10 cellular contexts compared by ENCODE assay signal in genomic region chr6:40629463-40629862, GRCh38. TPM values are rescaled to one million over a fixed set of nuclear protein-coding genes. Genes with fewer than 3 reads are reported as not detected.
"Had no signal": no experiment of that assay in that cellular context is flagged by ENCODE, and none has a peak within 500 bp of the region (broad histone marks: within the 10 kb centered on the region; RNA-seq: fewer than 3 reads in every experiment).

No MANE protein-coding gene starts in this region.

- H3K4me2 ChIP-seq: GM23338 had no signal

- H3K27ac ChIP-seq: HL-60 had no signal

- DNase-seq: H7, HFFc6, KG1 had no signal

- ATAC-seq: GM23338, HCT116 had no signal

- H3K9me3 ChIP-seq: HAP-1 had no signal

- H3K4me3 ChIP-seq: GM23338, HAP-1 had no signal

- H2AFZ ChIP-seq: GM23338 had no signal

- H3K27ac Mint-ChIP-seq: GM23338, HFFc6, IgD-negative memory B cell had no signal

- H3K4me1 Mint-ChIP-seq: GM23338 had no signal

- H3K36me3 ChIP-seq: HAP-1 had no signal

- H3K36me3 Mint-ChIP-seq: IgD-negative memory B cell had no signal

- H3K4me3 Mint-ChIP-seq: GM23338, HFFc6, IgD-negative memory B cell had no signal

- H3K4me1 ChIP-seq: HAP-1 had no signal

RNA-seq across cellular contexts. Expression of gene LRFN2, which starts 42.3 kb away (rescaled TPM):
- total RNA-seq: H4, HFFc6, HT-29 had no signal
- polyA plus RNA-seq: IgD-negative memory B cell had no signal
